ENCODE assay signal across 8 cellular contexts in the genomic region with DNA sequence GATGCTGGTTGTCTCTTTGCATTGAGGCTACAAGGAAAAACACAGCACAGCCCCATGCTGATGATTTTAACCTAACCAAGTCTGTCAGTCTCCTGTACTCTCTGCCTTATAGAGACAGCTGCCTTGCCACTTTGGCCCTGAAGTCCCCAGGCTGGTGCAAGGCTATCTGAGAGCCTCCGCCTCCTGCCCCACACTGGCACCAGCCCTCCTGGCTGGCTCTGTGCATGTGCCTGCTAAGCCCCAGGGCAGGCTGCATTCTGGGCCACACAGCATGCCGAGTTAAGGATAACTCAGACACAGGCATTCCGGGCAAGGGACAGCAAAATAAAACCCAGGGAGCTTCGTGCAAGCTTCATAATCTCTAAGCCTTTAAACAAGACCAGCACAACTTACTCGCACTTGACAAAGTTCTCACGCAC. TPM values are rescaled to one million over a fixed set of nuclear protein-coding genes. Genes with fewer than 3 reads are reported as not detected.
DNase-seq lines count a peak whose midpoint lies in the region; ATAC-seq, FAIRE-seq and TF ChIP-seq lines count a peak whose summit lies in the region.

No MANE protein-coding gene starts in this region.

- intact Hi-C loops in K562 (cut with micrococcal nuclease) (no loop called here), testis (cut with DNase I; ENCODE audit: low total_unique reads) (no loop called here)

- H3K79me2 ChIP-seq in K562 (ENCODE audit: control insufficient read depth, insufficient read depth, low read length) (peaks cover 34% of the 10 kb centered on the region), neural progenitor cell (ENCODE audit: low read depth) (no peaks in the 10 kb centered on the region)

- no peaks in the 10 kb centered on the region for H3K9me3 ChIP-seq in K562 (replicated peaks; ENCODE audit: control insufficient read depth, insufficient read depth, low read depth, low read length)
- H3K9me3 ChIP-seq in neural progenitor cell (ENCODE audit: low read depth), result no peaks in the 10 kb centered on the region
- H3K9me3 ChIP-seq in testis, result no peaks in the 10 kb centered on the region

- H3K9ac ChIP-seq in K562 (ENCODE audit: insufficient read depth in 1 of 2, low read depth in 2 of 2, low read length in 2 of 2) (peak overlapping the region; percentile 65 to 85), neural progenitor cell (no peak overlapping the region)

- peaks cover 44% of the 10 kb centered on the region for H3K4me1 Mint-ChIP-seq in neural progenitor cell

- H2AFZ ChIP-seq in K562 (ENCODE audit: low read depth, low read length) (peak overlapping the region; percentile 76), neural progenitor cell (replicated peaks) (peak overlapping the region; percentile 26)

- H3K4me3 ChIP-seq in GM12864 (ENCODE audit: low read depth, low read length) (peak overlapping the region; percentile 53), K562 (peak overlapping the region; percentile 40), neural progenitor cell (no peak overlapping the region), testis (peak overlapping the region in 1 of 2 donors; percentile 13)

- FAIRE-seq in K562 (lab: Jason Lieb, UNC), result no peak

- H3K4me1 ChIP-seq in K562 (replicated peaks in 1 of 2; ENCODE audit: control insufficient read depth in 2 of 2, insufficient read depth in 2 of 2, low read length in 2 of 2) (peaks cover 13 to 54% of the 10 kb centered on the region in 2 experiments), neural progenitor cell (peaks cover 23% of the 10 kb centered on the region), testis (no peaks in the 10 kb centered on the region)

- no TSS peak for BruUV-seq in K562 (replicated peaks; lab: Mats Ljungman, UMichigan)

- no peaks in the 10 kb centered on the region for H4K20me1 ChIP-seq in K562 (replicated peaks; ENCODE audit: control insufficient read depth, insufficient read depth, low read length)
- H4K20me1 ChIP-seq in neural progenitor cell (ENCODE audit: low read depth), result no peaks in the 10 kb centered on the region

- no peak for TF ChIP-seq POLR2A in K562 (conservative IDR thresholded peaks at IDR 0.05)
- TF ChIP-seq POLR2A in testis (IDR thresholded peaks at IDR 0.05), result no peak

- POLR2A ChIA-PET in K562 (lab: Yijun Ruan, JAX), result interaction anchor here (1.2 to 2.5 kb wide), 5 partner anchors 8 to 160 kb away, joined by 3 to 12 read pairs (median 7); no protein-coding TSS in a partner anchor

- no peaks in the 10 kb centered on the region for H3F3A ChIP-seq in neural progenitor cell (ENCODE audit: low read depth)

- ATAC-seq in K562 (peak; percentile 7), esophagus mucosa (no peak)

- peaks cover 12% of the 10 kb centered on the region for H3K27me3 Mint-ChIP-seq in neural progenitor cell (ENCODE audit: insufficient read depth, low read depth)

- H3K36me3 ChIP-seq in K562 (ENCODE audit: control insufficient read depth, insufficient read depth, low read length) (peaks cover 5% of the 10 kb centered on the region; the same call in 1 of the 3 replicates), neural progenitor cell (no peaks in the 10 kb centered on the region), testis (ENCODE audit: low read depth, missing control alignments) (no peaks in the 10 kb centered on the region)

- no peak for DNase-seq in GM12864 (ENCODE audit: low read depth)
- DNase-seq in NCI-H524 treated with DMSO at 0.1 percent for 48 hours (lab: John Stamatoyannopoulos, UW), result peak; percentile 17
- no peak for DNase-seq in K562 (ENCODE audit: extremely low read depth in 1 of 4, low spot score in 3 of 4)
- DNase-seq in neural progenitor cell (ENCODE audit: low spot score), result peak; percentile 41
- DNase-seq in testis, result no peak
- no peak for DNase-seq in NCI-H2081 (lab: John Stamatoyannopoulos, UW)
- DNase-seq in GM19240 (ENCODE audit: insufficient read length, low spot score), result no peak

- no peaks in the 10 kb centered on the region for H3K9me3 Mint-ChIP-seq in neural progenitor cell

- no peak for TF ChIP-seq EP300 in K562 (IDR thresholded peaks at IDR 0.05; ENCODE audit: low read length)

- CTCF ChIA-PET in K562 (lab: Yijun Ruan, JAX; ENCODE audit: low intra/inter-chr PET ratio), result no interaction called here

- peak overlapping the region; percentile 1 for H3K27ac Mint-ChIP-seq in neural progenitor cell

- TF ChIP-seq CTCF in GM12864 (IDR thresholded peaks at IDR 0.05; ENCODE audit: low read depth, low read length, missing control alignments) (no peak), K562 (IDR thresholded peaks at IDR 0.05 in 2 of 3, conservative IDR thresholded peaks at IDR 0.05 in 1 of 3; ENCODE audit: insufficient read depth in 2 of 3, low read depth in 1 of 3, low read length in 3 of 3) (no peak), neural progenitor cell (IDR thresholded peaks at IDR 0.05) (no peak), testis (IDR thresholded peaks at IDR 0.05) (no peak)

- 40% methylated on average over 6 of the region's 6 CpGs for WGBS in K562 (ENCODE audit: insufficient coverage, low coverage, missing lambda C conversion rate)
- WGBS in testis, 2 donors, result 81 to 96% methylated on average over 6 of the region's 6 CpGs

- peak overlapping the region; percentile 71 for H3K4me2 ChIP-seq in K562 (ENCODE audit: insufficient read depth, low read length)
- no peak overlapping the region for H3K4me2 ChIP-seq in neural progenitor cell

- H3K9me1 ChIP-seq in K562 (ENCODE audit: control insufficient read depth, insufficient read depth, low read length), result no peaks in the 10 kb centered on the region

- in situ Hi-C loops in K562 (cut with MboI), result no loop called here

- no peak for TF ChIP-seq RAD21 in K562 (CRISPR knock-in tag; conservative IDR thresholded peaks at IDR 0.05 in 1 of 2, IDR thresholded peaks at IDR 0.05 in 1 of 2)

- no peaks in the 10 kb centered on the region for H3K36me3 Mint-ChIP-seq in neural progenitor cell

- H3K27me3 ChIP-seq in K562 (ENCODE audit: control insufficient read depth in 2 of 2, insufficient read depth in 2 of 2, low read length in 2 of 2), result no peaks in the 10 kb centered on the region
- no peaks in the 10 kb centered on the region for H3K27me3 ChIP-seq in neural progenitor cell
- no peaks in the 10 kb centered on the region for H3K27me3 ChIP-seq in testis

- H3K4me3 Mint-ChIP-seq in neural progenitor cell, result no peak overlapping the region

- peak overlapping the region; percentile 51 for H3K27ac ChIP-seq in K562 (ENCODE audit: extremely low read depth, low read depth, low read length)
- no peak overlapping the region for H3K27ac ChIP-seq in neural progenitor cell
- no peak overlapping the region for H3K27ac ChIP-seq in testis

TF ChIP-seq in K562, 482 proteins besides CTCF, POLR2A, EP300 and RAD21:
- TF ChIP-seq RBBP5 (IDR thresholded peaks at IDR 0.05; ENCODE audit: borderline replicate concordance, insufficient read depth, low read length, poor library complexity, severe bottlenecking) (peak; percentile 47), KDM2B (CRISPR knock-in tag; IDR thresholded peaks at IDR 0.05) (no peak), BACH1 (tag; IDR thresholded peaks at IDR 0.05) (0 out of 2 replicates have a peak, but pooled peaks have one; percentile 31)

RNA-seq across cellular contexts. Expression of a gene that starts 0.9 kb away (rescaled TPM):
- 167 and 196 TPM in 2 replicates for total RNA-seq in K562 (2011; cell fraction: chromatin; rRNA removed; ENCODE audit: low replicate concordance)
- total RNA-seq in K562 (2011; cell fraction: nucleolus; rRNA removed), result 104 and 114 TPM in 2 replicates
- total RNA-seq in K562 (2011; cell fraction: nucleoplasm; rRNA removed), result 135 and 188 TPM in 2 replicates
- total RNA-seq in K562 (2014; rRNA removed), result 20.8 and 27.3 TPM in 2 replicates
- 13.8 TPM in 2 replicates for total RNA-seq in K562 (2014; rRNA removed; fragmentation: Illumina TruSeq; extraction: Trizol)
- total RNA-seq in K562 (2015; rRNA removed; fragmentation: Illumina TruSeq; extraction: Trizol), result 8.8 and 9.8 TPM in 2 replicates
- total RNA-seq in K562 (2021), result 62.2 and 68.6 TPM in 2 replicates
- polyA plus RNA-seq in K562 (2011; rRNA removed), result 15.9 and 17.8 TPM in 2 replicates
- polyA plus RNA-seq in K562 (2011; cell fraction: cytosol; rRNA removed), result 7.6 and 12.6 TPM in 2 replicates
- 50.6 and 80.8 TPM in 2 replicates for polyA plus RNA-seq in K562 (2011; cell fraction: nucleus; rRNA removed)
- polyA plus RNA-seq in K562 (2012), result 19.4 and 60.9 TPM in 2 replicates
- 22.7 and 26.7 TPM in 2 replicates for polyA plus RNA-seq in K562 (2014; fragmentation: Illumina TruSeq; extraction: Trizol)
- polyA plus RNA-seq in K562 (2014; fragmentation: Nextera tagmentation; extraction: Ambion mirVana), result 1 to 10 TPM; 2.2 to 4.5 TPM
- polyA plus RNA-seq in K562 (2014; rRNA removed), result 20.1 and 30.6 TPM in 2 replicates
- polyA minus RNA-seq in K562 (2011; rRNA and poly(A)+ RNA removed), result 29.0 and 39.2 TPM in 2 replicates
- polyA minus RNA-seq in K562 (2011; cell fraction: cytosol; rRNA and poly(A)+ RNA removed), result 10.4 and 28.6 TPM in 2 replicates
- polyA minus RNA-seq in K562 (2011; cell fraction: nucleus; rRNA and poly(A)+ RNA removed), result 119 and 149 TPM in 2 replicates
- 0.09 and 0.19 TPM in 2 replicates for total RNA-seq in neural progenitor cell (ENCODE audit: low replicate concordance)
- 10 to 100 TPM; 24.3 to 28.7 TPM for total RNA-seq in testis
- 11.1 TPM for polyA plus RNA-seq in testis (ENCODE audit: insufficient read depth, low read depth, low replicate concordance)
- 18.3 TPM for total RNA-seq in esophagus mucosa

Comparison
In these comparisons a context has a peak if more than half of its experiments do, and no peak if none do; other contexts are left out.
1. DNase-seq: peak in NCI-H524 treated with DMSO at 0.1 percent for 48 hours (single experiment) and neural progenitor cell (single experiment); none in GM12864 (single experiment), K562 (0 of 4), testis (single experiment), NCI-H2081 (0 of 2) and GM19240 (single experiment).